1 cellular context compared by ENCODE assay signal in genomic region chr3:142941373-142942123, GRCh38.
A peak's percentile ranks its signal among the peaks of the same experiment; 100 is the strongest.
TF ChIP-seq lines count a peak whose summit lies in the region.

No MANE protein-coding gene starts in this region.

TF ChIP-seq in HepG2, 621 proteins besides CTCF, POLR2A, EP300 and RAD21 (continued from another document and continues in another):
- TF ChIP-seq, protein P1, sequence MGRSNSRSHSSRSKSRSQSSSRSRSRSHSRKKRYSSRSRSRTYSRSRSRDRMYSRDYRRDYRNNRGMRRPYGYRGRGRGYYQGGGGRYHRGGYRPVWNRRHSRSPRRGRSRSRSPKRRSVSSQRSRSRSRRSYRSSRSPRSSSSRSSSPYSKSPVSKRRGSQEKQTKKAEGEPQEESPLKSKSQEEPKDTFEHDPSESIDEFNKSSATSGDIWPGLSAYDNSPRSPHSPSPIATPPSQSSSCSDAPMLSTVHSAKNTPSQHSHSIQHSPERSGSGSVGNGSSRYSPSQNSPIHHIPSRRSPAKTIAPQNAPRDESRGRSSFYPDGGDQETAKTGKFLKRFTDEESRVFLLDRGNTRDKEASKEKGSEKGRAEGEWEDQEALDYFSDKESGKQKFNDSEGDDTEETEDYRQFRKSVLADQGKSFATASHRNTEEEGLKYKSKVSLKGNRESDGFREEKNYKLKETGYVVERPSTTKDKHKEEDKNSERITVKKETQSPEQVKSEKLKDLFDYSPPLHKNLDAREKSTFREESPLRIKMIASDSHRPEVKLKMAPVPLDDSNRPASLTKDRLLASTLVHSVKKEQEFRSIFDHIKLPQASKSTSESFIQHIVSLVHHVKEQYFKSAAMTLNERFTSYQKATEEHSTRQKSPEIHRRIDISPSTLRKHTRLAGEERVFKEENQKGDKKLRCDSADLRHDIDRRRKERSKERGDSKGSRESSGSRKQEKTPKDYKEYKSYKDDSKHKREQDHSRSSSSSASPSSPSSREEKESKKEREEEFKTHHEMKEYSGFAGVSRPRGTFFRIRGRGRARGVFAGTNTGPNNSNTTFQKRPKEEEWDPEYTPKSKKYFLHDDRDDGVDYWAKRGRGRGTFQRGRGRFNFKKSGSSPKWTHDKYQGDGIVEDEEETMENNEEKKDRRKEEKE (IDR thresholded peaks at IDR 0.05) = no peak
- TF ChIP-seq PAF1 (CRISPR knock-in tag; IDR thresholded peaks at IDR 0.05) (no peak), GATAD2A (CRISPR knock-in tag; IDR thresholded peaks at IDR 0.05) (peak; percentile 99), SALL1 (CRISPR knock-in tag; IDR thresholded peaks at IDR 0.05) (peak; percentile 100), TCF7L2 (IDR thresholded peaks at IDR 0.05; ENCODE audit: low read depth, low read length) (no peak), ZNF644 (CRISPR knock-in tag; IDR thresholded peaks at IDR 0.05; ENCODE audit: low read depth) (peak; percentile 46; the same call in 1 of the 2 replicates), MEIS1 (CRISPR knock-in tag; IDR thresholded peaks at IDR 0.05; ENCODE audit: borderline replicate concordance) (peak; percentile 99), CHD4 (IDR thresholded peaks at IDR 0.05; ENCODE audit: borderline replicate concordance, low read length) (peak; percentile 39; the same call in 1 of the 2 replicates), TRAFD1 (CRISPR knock-in tag; IDR thresholded peaks at IDR 0.05; ENCODE audit: borderline replicate concordance) (no peak), ZNF605 (CRISPR knock-in tag; IDR thresholded peaks at IDR 0.05) (peak; percentile 85), PRDM10 (CRISPR knock-in tag; IDR thresholded peaks at IDR 0.05; ENCODE audit: low read depth) (no peak; the same call in 1 of the 2 replicates), NR2F2 (IDR thresholded peaks at IDR 0.05; ENCODE audit: borderline replicate concordance, low read depth) (peak; percentile 98), ZNF792 (CRISPR knock-in tag; IDR thresholded peaks at IDR 0.05) (peak; percentile 48; the same call in 1 of the 2 replicates), PHB2 (IDR thresholded peaks at IDR 0.05; ENCODE audit: partially characterized antibody) (no peak), ELF3 (CRISPR knock-in tag; IDR thresholded peaks at IDR 0.05) (peak; percentile 92), ZNF878 (CRISPR knock-in tag; IDR thresholded peaks at IDR 0.05) (peak; percentile 90), U2AF2 (IDR thresholded peaks at IDR 0.05; ENCODE audit: low read depth, low read length) (no peak), TEF (CRISPR knock-in tag; IDR thresholded peaks at IDR 0.05) (0 out of 2 replicates have a peak, but pooled peaks have one; percentile 19), ZNF652 (CRISPR knock-in tag; IDR thresholded peaks at IDR 0.05; ENCODE audit: borderline replicate concordance, low read depth) (peak; percentile 50; the same call in 1 of the 2 replicates), HMGA1 (CRISPR knock-in tag; conservative IDR thresholded peaks at IDR 0.05) (no peak), ZNF678 (CRISPR knock-in tag; IDR thresholded peaks at IDR 0.05) (no peak), ZNF687 (CRISPR knock-in tag; IDR thresholded peaks at IDR 0.05) (no peak), ZNF672 (CRISPR knock-in tag; IDR thresholded peaks at IDR 0.05) (no peak), ZBTB7A (CRISPR knock-in tag; IDR thresholded peaks at IDR 0.05) (no peak), ZNF709 (CRISPR knock-in tag; IDR thresholded peaks at IDR 0.05) (no peak), PTBP1 (IDR thresholded peaks at IDR 0.05; ENCODE audit: low read depth, low read length, poor library complexity, severe bottlenecking) (no peak), KAT8 (CRISPR knock-in tag; IDR thresholded peaks at IDR 0.05) (peak; percentile 78), POGZ (CRISPR knock-in tag; IDR thresholded peaks at IDR 0.05) (peak; percentile 84), KLF9 (CRISPR knock-in tag; IDR thresholded peaks at IDR 0.05; ENCODE audit: low read depth) (0 out of 2 replicates have a peak, but pooled peaks have one; percentile 22), PATZ1 (CRISPR knock-in tag; IDR thresholded peaks at IDR 0.05) (peak; percentile 52)
- TF ChIP-seq, protein P2, sequence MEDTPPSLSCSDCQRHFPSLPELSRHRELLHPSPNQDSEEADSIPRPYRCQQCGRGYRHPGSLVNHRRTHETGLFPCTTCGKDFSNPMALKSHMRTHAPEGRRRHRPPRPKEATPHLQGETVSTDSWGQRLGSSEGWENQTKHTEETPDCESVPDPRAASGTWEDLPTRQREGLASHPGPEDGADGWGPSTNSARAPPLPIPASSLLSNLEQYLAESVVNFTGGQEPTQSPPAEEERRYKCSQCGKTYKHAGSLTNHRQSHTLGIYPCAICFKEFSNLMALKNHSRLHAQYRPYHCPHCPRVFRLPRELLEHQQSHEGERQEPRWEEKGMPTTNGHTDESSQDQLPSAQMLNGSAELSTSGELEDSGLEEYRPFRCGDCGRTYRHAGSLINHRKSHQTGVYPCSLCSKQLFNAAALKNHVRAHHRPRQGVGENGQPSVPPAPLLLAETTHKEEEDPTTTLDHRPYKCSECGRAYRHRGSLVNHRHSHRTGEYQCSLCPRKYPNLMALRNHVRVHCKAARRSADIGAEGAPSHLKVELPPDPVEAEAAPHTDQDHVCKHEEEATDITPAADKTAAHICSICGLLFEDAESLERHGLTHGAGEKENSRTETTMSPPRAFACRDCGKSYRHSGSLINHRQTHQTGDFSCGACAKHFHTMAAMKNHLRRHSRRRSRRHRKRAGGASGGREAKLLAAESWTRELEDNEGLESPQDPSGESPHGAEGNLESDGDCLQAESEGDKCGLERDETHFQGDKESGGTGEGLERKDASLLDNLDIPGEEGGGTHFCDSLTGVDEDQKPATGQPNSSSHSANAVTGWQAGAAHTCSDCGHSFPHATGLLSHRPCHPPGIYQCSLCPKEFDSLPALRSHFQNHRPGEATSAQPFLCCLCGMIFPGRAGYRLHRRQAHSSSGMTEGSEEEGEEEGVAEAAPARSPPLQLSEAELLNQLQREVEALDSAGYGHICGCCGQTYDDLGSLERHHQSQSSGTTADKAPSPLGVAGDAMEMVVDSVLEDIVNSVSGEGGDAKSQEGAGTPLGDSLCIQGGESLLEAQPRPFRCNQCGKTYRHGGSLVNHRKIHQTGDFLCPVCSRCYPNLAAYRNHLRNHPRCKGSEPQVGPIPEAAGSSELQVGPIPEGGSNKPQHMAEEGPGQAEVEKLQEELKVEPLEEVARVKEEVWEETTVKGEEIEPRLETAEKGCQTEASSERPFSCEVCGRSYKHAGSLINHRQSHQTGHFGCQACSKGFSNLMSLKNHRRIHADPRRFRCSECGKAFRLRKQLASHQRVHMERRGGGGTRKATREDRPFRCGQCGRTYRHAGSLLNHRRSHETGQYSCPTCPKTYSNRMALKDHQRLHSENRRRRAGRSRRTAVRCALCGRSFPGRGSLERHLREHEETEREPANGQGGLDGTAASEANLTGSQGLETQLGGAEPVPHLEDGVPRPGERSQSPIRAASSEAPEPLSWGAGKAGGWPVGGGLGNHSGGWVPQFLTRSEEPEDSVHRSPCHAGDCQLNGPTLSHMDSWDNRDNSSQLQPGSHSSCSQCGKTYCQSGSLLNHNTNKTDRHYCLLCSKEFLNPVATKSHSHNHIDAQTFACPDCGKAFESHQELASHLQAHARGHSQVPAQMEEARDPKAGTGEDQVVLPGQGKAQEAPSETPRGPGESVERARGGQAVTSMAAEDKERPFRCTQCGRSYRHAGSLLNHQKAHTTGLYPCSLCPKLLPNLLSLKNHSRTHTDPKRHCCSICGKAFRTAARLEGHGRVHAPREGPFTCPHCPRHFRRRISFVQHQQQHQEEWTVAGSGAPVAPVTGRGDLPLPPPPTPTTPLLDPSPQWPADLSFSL (CRISPR knock-in tag; IDR thresholded peaks at IDR 0.05) = no peak
- TF ChIP-seq, protein P3, sequence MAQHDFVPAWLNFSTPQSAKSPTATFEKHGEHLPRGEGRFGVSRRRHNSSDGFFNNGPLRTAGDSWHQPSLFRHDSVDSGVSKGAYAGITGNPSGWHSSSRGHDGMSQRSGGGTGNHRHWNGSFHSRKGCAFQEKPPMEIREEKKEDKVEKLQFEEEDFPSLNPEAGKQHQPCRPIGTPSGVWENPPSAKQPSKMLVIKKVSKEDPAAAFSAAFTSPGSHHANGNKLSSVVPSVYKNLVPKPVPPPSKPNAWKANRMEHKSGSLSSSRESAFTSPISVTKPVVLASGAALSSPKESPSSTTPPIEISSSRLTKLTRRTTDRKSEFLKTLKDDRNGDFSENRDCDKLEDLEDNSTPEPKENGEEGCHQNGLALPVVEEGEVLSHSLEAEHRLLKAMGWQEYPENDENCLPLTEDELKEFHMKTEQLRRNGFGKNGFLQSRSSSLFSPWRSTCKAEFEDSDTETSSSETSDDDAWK (CRISPR knock-in tag; IDR thresholded peaks at IDR 0.05) = no peak
